ENCODE assay signal across 23 cellular contexts in the genomic region with DNA sequence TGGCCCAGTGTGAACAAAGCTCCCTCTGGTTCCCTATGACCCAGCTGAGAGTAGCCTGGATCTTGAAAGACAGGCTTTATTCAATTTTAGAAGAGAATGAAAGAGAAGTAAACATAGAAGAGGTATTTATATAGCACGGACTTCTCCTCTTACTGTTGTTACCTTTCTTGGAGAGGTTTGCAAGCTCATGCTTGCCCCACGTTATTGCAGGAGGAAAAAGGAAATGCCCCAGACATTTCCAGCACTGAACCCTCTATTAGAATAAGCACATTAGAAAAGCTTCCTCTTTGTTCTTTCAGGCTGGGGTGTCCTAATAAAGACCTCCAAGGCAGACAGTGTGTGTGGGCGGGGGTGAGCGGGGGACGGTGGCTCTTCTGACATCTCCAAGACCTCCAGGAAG.
"Had no signal": no experiment of that assay in that cellular context is flagged by ENCODE, and none has a peak within 500 bp of the region (broad histone marks: within the 10 kb centered on the region; RNA-seq: fewer than 3 reads in every experiment).

No MANE protein-coding gene starts in this region.

- H3K9me3 Mint-ChIP-seq: effector memory CD8-positive, alpha-beta T cell; natural killer cell treated with Interleukin-12 subunit alpha and Interleukin-12 subunit beta and Interleukin-15 and Interleukin-18, amount 100 ng/mL, for 72 hours; stimulated activated effector memory CD8-positive, alpha-beta T cell treated with anti-CD3 and anti-CD28 coated beads, Interleukin-12 subunit alpha, Interleukin-12 subunit beta, amount 100 ng/mL, for 72 hours; type B pancreatic cell had no signal

- ATAC-seq: effector memory CD8-positive, alpha-beta T cell; foreskin keratinocyte; left cardiac atrium; lower lobe of right lung; natural killer cell treated with Interleukin-12 subunit alpha and Interleukin-12 subunit beta and Interleukin-15 and Interleukin-18, amount 100 ng/mL, for 72 hours; psoas muscle; right lobe of liver; stimulated activated effector memory CD8-positive, alpha-beta T cell treated with anti-CD3 and anti-CD28 coated beads, Interleukin-12 subunit alpha, Interleukin-12 subunit beta, amount 100 ng/mL, for 72 hours; stimulated activated naive CD8-positive, alpha-beta T cell treated with anti-CD3 and anti-CD28 coated beads, Interleukin-15, Interleukin-2, amounts not matched to agents 100 U/mL and 50 U/mL, for 24 hours had no signal

- H3K27ac Mint-ChIP-seq: dendritic cell treated with granulocyte-macrophage colony-stimulating factor and Interleukin-4, amounts not matched to agents 40 ng/mL and 50 ng/mL, for 4 days; immature natural killer cell; natural killer cell treated with Interleukin-12 subunit alpha and Interleukin-12 subunit beta and Interleukin-15 and Interleukin-18, amount 100 ng/mL, for 72 hours; stimulated activated effector memory CD8-positive, alpha-beta T cell treated with anti-CD3 and anti-CD28 coated beads, Interleukin-12 subunit alpha, Interleukin-12 subunit beta, amount 100 ng/mL, for 72 hours; type B pancreatic cell had no signal

- H3K36me3 Mint-ChIP-seq: immature natural killer cell; stimulated activated effector memory CD8-positive, alpha-beta T cell treated with anti-CD3 and anti-CD28 coated beads, Interleukin-12 subunit alpha, Interleukin-12 subunit beta, amount 100 ng/mL, for 72 hours; type B pancreatic cell had no signal

- DNase-seq: effector memory CD8-positive, alpha-beta T cell; erythroblast; immature natural killer cell; kidney; left cardiac atrium; left ventricle myocardium inferior; lower lobe of right lung; mesenchymal stem cell; midbrain; psoas muscle; retina; right lobe of liver; stimulated activated CD4-positive, alpha-beta T cell treated with anti-CD3 and anti-CD28 coated beads, Interleukin-4, amount 100 ng/mL, for 1 hour; stimulated activated CD8-positive, alpha-beta memory T cell treated with anti-CD3 and anti-CD28 coated beads, Interleukin-4, amount 100 ng/mL, for 48 hours; stimulated activated naive CD8-positive, alpha-beta T cell treated with anti-CD3 and anti-CD28 coated beads, Interleukin-15, Interleukin-2, amounts not matched to agents 100 U/mL and 50 U/mL, for 24 hours; thyroid gland had no signal

- H3K4me3 ChIP-seq: left ventricle myocardium inferior, lower lobe of right lung, psoas muscle, right lobe of liver, suprapubic skin, thyroid gland, vagina had no signal

- H3K27me3 ChIP-seq: foreskin keratinocyte, right lobe of liver, suprapubic skin, thyroid gland, vagina had no signal

- H3K9me3 ChIP-seq: lower lobe of right lung, psoas muscle, right lobe of liver, suprapubic skin, thyroid gland, vagina had no signal

- H3K4me3 Mint-ChIP-seq: dendritic cell treated with granulocyte-macrophage colony-stimulating factor and Interleukin-4, amounts not matched to agents 40 ng/mL and 50 ng/mL, for 4 days; effector memory CD8-positive, alpha-beta T cell; immature natural killer cell; natural killer cell treated with Interleukin-12 subunit alpha and Interleukin-12 subunit beta and Interleukin-15 and Interleukin-18, amount 100 ng/mL, for 72 hours; stimulated activated effector memory CD8-positive, alpha-beta T cell treated with anti-CD3 and anti-CD28 coated beads, Interleukin-12 subunit alpha, Interleukin-12 subunit beta, amount 100 ng/mL, for 72 hours; type B pancreatic cell had no signal

- H3K36me3 ChIP-seq: left ventricle myocardium inferior, lower lobe of right lung, right lobe of liver, suprapubic skin, thyroid gland, vagina had no signal

- H3K4me1 Mint-ChIP-seq: immature natural killer cell; stimulated activated effector memory CD8-positive, alpha-beta T cell treated with anti-CD3 and anti-CD28 coated beads, Interleukin-12 subunit alpha, Interleukin-12 subunit beta, amount 100 ng/mL, for 72 hours had no signal

- H3K4me1 ChIP-seq: left ventricle myocardium inferior, lower lobe of right lung, psoas muscle, right lobe of liver, suprapubic skin, thyroid gland, vagina had no signal

- H3K27ac ChIP-seq: foreskin keratinocyte, left ventricle myocardium inferior, lower lobe of right lung, psoas muscle, right lobe of liver, suprapubic skin, thyroid gland, vagina had no signal

- H3K27me3 Mint-ChIP-seq: dendritic cell treated with granulocyte-macrophage colony-stimulating factor and Interleukin-4, amounts not matched to agents 40 ng/mL and 50 ng/mL, for 4 days had no signal
